ENCODE assay signal across 8 cellular contexts in genomic region chr3:52052831-52053306, GRCh38. TPM values are rescaled to one million over a fixed set of nuclear protein-coding genes. Genes with fewer than 3 reads are reported as not detected.
DNase-seq lines count a peak whose midpoint lies in the region; ATAC-seq and TF ChIP-seq lines count a peak whose summit lies in the region.

No MANE protein-coding gene starts in this region.

- H3K9me3 Mint-ChIP-seq in activated naive CD4-positive, alpha-beta T cell treated with anti-CD3 and anti-CD28 coated beads, Interleukin-2, amount 50 U/mL, for 72 hours, result no peaks in the 10 kb centered on the region

- peaks cover 62% of the 10 kb centered on the region for H3K36me3 ChIP-seq in NT2/D1 (ENCODE audit: insufficient read depth, insufficient read length, low read length)
- H3K36me3 ChIP-seq in osteoblast (ENCODE audit: insufficient read depth, low read length), result peaks cover 56% of the 10 kb centered on the region
- peaks cover 0 to 44% of the 10 kb centered on the region in 2 donors for H3K36me3 ChIP-seq in vagina
- 0 out of 2 replicates have a peak, but pooled peaks cover 2% of the 10 kb centered on the region for H3K36me3 ChIP-seq in MM.1S (replicated peaks; ENCODE audit: insufficient read depth, low read length)

- H3K9me2 ChIP-seq in MM.1S (replicated peaks; ENCODE audit: insufficient read depth, low read length), result no peaks in the 10 kb centered on the region

- peak in 1 of 2 donors; percentile 23 for ATAC-seq in activated naive CD4-positive, alpha-beta T cell treated with anti-CD3 and anti-CD28 coated beads, Interleukin-2, amount 50 U/mL, for 72 hours

- peaks cover 14% of the 10 kb centered on the region for H3K4me1 ChIP-seq in NT2/D1 (ENCODE audit: insufficient read depth, insufficient read length)
- H3K4me1 ChIP-seq in osteoblast (ENCODE audit: insufficient read depth, low read length), result peaks cover 36% of the 10 kb centered on the region
- peaks cover 73% of the 10 kb centered on the region for H3K4me1 ChIP-seq in vagina
- H3K4me1 ChIP-seq in MM.1S (ENCODE audit: low read length), result peaks cover 9% of the 10 kb centered on the region; the same call in 1 of the 2 replicates

- H3K79me2 ChIP-seq in osteoblast (ENCODE audit: insufficient read depth, low read length), result peaks cover 77% of the 10 kb centered on the region
- peaks cover 33% of the 10 kb centered on the region for H3K79me2 ChIP-seq in MM.1S (ENCODE audit: low read length)

- H3K9ac ChIP-seq in NT2/D1 (ENCODE audit: insufficient read length, low read depth) (peak overlapping the region; percentile 14), MM.1S (ENCODE audit: low read length) (no peak overlapping the region)

- H3K4me2 ChIP-seq in osteoblast (ENCODE audit: insufficient read depth, low read length), result peak overlapping the region; percentile 95
- no peak overlapping the region for H3K4me2 ChIP-seq in MM.1S (ENCODE audit: low read depth, low read length)

- H3K9me3 ChIP-seq in NT2/D1 (ENCODE audit: insufficient read depth, low read length) (no peaks in the 10 kb centered on the region), osteoblast (ENCODE audit: low read depth, low read length) (no peaks in the 10 kb centered on the region), vagina (no peaks in the 10 kb centered on the region), MM.1S (replicated peaks; ENCODE audit: insufficient read depth, low read length) (no peaks in the 10 kb centered on the region)

- H2AFZ ChIP-seq in osteoblast (ENCODE audit: low read length), result no peak overlapping the region
- no peak overlapping the region for H2AFZ ChIP-seq in MM.1S (ENCODE audit: low read length)

- no peaks in the 10 kb centered on the region; the same call in none of the 2 replicates for H3F3A ChIP-seq in MM.1S (ENCODE audit: insufficient read depth, low read length)

- H4K20me1 ChIP-seq in osteoblast (ENCODE audit: insufficient read depth, low read length) (peaks cover 22% of the 10 kb centered on the region), MM.1S (ENCODE audit: insufficient read depth, low read length) (no peaks in the 10 kb centered on the region)

- no peak overlapping the region for H3K4me3 ChIP-seq in NT2/D1 (ENCODE audit: insufficient read length, low read depth)
- peak overlapping the region; percentile 50 for H3K4me3 ChIP-seq in osteoblast (ENCODE audit: insufficient read depth, low read length)
- peak overlapping the region; percentile 73 to 75 for H3K4me3 ChIP-seq in vagina
- H3K4me3 ChIP-seq in MM.1S (ENCODE audit: low read length), result no peak overlapping the region

- TF ChIP-seq CTCF in osteoblast (IDR thresholded peaks at IDR 0.05; ENCODE audit: extremely low read depth, low read depth, low read length) (peak; percentile 54), vagina (IDR thresholded peaks at IDR 0.05) (peak in 1 of 3 experiments; percentile 39), MM.1S (IDR thresholded peaks at IDR 0.05; ENCODE audit: low read length) (no peak)

- peaks cover 3% of the 10 kb centered on the region for H3K27me3 ChIP-seq in NT2/D1 (ENCODE audit: insufficient read depth, insufficient read length)
- H3K27me3 ChIP-seq in osteoblast (ENCODE audit: insufficient read depth, low read length), result no peaks in the 10 kb centered on the region
- H3K27me3 ChIP-seq in vagina, result no peaks in the 10 kb centered on the region
- H3K27me3 ChIP-seq in MM.1S (replicated peaks; ENCODE audit: insufficient read depth, low read length), result no peaks in the 10 kb centered on the region

- no peak for TF ChIP-seq POLR2A in vagina (IDR thresholded peaks at IDR 0.05)

- H3K36me3 Mint-ChIP-seq in activated naive CD4-positive, alpha-beta T cell treated with anti-CD3 and anti-CD28 coated beads, Interleukin-2, amount 50 U/mL, for 72 hours, result peaks cover 11 to 17% of the 10 kb centered on the region in 2 donors

- DNase-seq in GF-D8 (lab: John Stamatoyannopoulos, UW), result peak; percentile 77
- DNase-seq in NT2/D1 (ENCODE audit: low read depth, low spot score), result peak; percentile 61
- DNase-seq in activated naive CD4-positive, alpha-beta T cell treated with anti-CD3 and anti-CD28 coated beads, Interleukin-2, amount 50 U/mL, for 72 hours (ENCODE audit: low spot score in 2 of 2), result peak; percentile 26 to 77
- peak; percentile 67 to 93 (median 84) for DNase-seq in head of caudate nucleus
- peak; percentile 98 for DNase-seq in osteoblast (ENCODE audit: insufficient read length, low spot score, missing footprints)
- DNase-seq in vagina (ENCODE audit: extremely low spot score in 2 of 2), result no peak
- no peak for DNase-seq in MM.1S
- no peak for DNase-seq in NCI-H146 (lab: John Stamatoyannopoulos, UW)

- peak overlapping the region; percentile 96 for H3K27ac Mint-ChIP-seq in activated naive CD4-positive, alpha-beta T cell treated with anti-CD3 and anti-CD28 coated beads, Interleukin-2, amount 50 U/mL, for 72 hours

- intact Hi-C loops in head of caudate nucleus (cut with DNase I) (no loop called here), vagina (cut with DNase I) (loop anchor here (5.0 to 10.0 kb wide), 3 partner anchors 36 to 72 kb away; no protein-coding TSS in a partner anchor)

- H3K27ac ChIP-seq in osteoblast (ENCODE audit: low read depth, low read length) (peak overlapping the region; percentile 82), vagina (peak overlapping the region; percentile 98), MM.1S (ENCODE audit: low read length) (no peak overlapping the region)

RNA-seq across cellular contexts. Expression of gene DUSP7, which starts 3.5 kb away (rescaled TPM):
- 10 to 100 TPM; 10.8 to 17.5 TPM for total RNA-seq in activated naive CD4-positive, alpha-beta T cell treated with anti-CD3 and anti-CD28 coated beads, Interleukin-2, amount 50 U/mL, for 72 hours
- total RNA-seq in osteoblast, result 12.7 and 13.8 TPM in 2 replicates
- 59.9 TPM for total RNA-seq in vagina

RNA-seq across cellular contexts. Expression of gene RPL29, which starts 57.2 kb away (rescaled TPM):
- total RNA-seq in activated naive CD4-positive, alpha-beta T cell treated with anti-CD3 and anti-CD28 coated beads, Interleukin-2, amount 50 U/mL, for 72 hours, result 1,000 to 10,000 TPM; 1,489 to 1,761 TPM
- total RNA-seq in osteoblast (824 and 862 TPM in 2 replicates), vagina (1,678 TPM)

Comparison
In these comparisons a context has a peak if more than half of its experiments do, and no peak if none do; other contexts are left out.
1. DNase-seq: peak in GF-D8 (single experiment), NT2/D1 (single experiment), activated naive CD4-positive, alpha-beta T cell treated with anti-CD3 and anti-CD28 coated beads, Interleukin-2, amount 50 U/mL, for 72 hours (2 of 2), head of caudate nucleus (42 of 42) and osteoblast (single experiment); none in vagina (0 of 2), MM.1S (single experiment) and NCI-H146 (single experiment).
2. H3K4me3 ChIP-seq: peak in osteoblast (single experiment) and vagina (2 of 2); none in NT2/D1 (single experiment) and MM.1S (single experiment).